22 cellular contexts compared by ENCODE assay signal in genomic region chr6:76771076-76771634, GRCh38.
A peak's percentile ranks its signal among the peaks of the same experiment; 100 is the strongest.
DNase-seq lines count a peak whose midpoint lies in the region; ATAC-seq and TF ChIP-seq lines count a peak whose summit lies in the region.
"Had no signal": no experiment of that assay in that cellular context is flagged by ENCODE, and none has a peak within 500 bp of the region (broad histone marks: within the 10 kb centered on the region; RNA-seq: fewer than 3 reads in every experiment).

No MANE protein-coding gene starts in this region.

- TF ChIP-seq CTCF in right lobe of liver (IDR thresholded peaks at IDR 0.05) (no peak), spleen (IDR thresholded peaks at IDR 0.05 in 8 of 11, conservative IDR thresholded peaks at IDR 0.05 in 3 of 11) (no peak)

- TF ChIP-seq POLR2A in right lobe of liver (IDR thresholded peaks at IDR 0.05) = no peak
- TF ChIP-seq POLR2A in spleen (IDR thresholded peaks at IDR 0.05) = no peak

- H3K9me3 ChIP-seq in HAP-1 (no peaks in the 10 kb centered on the region), right lobe of liver (no peaks in the 10 kb centered on the region), spleen (no peaks in the 10 kb centered on the region)
- H3K9me3 ChIP-seq: transverse colon had no signal

- H3K27ac ChIP-seq in right lobe of liver (no peak overlapping the region), spleen (no peak overlapping the region)
- H3K27ac ChIP-seq: transverse colon had no signal

- intact Hi-C loops in right lobe of liver (cut with DNase I) (no loop called here), spleen (cut with DNase I; ENCODE audit: low total_unique reads) (no loop called here)

- in situ Hi-C loops in HAP-1 (cut with MboI; ENCODE audit: low sequenced_read_pairs) = no loop called here

- H3K4me1 ChIP-seq in HAP-1 = no peaks in the 10 kb centered on the region
- H3K4me1 ChIP-seq in right lobe of liver = no peaks in the 10 kb centered on the region
- H3K4me1 ChIP-seq in spleen = peaks cover 0 to 10% (median 0%) of the 10 kb centered on the region in 6 donors
- H3K4me1 ChIP-seq: transverse colon had no signal

- H3K36me3 ChIP-seq in HAP-1 (replicated peaks) (no peaks in the 10 kb centered on the region), right lobe of liver (no peaks in the 10 kb centered on the region), spleen (no peaks in the 10 kb centered on the region)
- H3K36me3 ChIP-seq: transverse colon had no signal

- H3K27me3 ChIP-seq in HAP-1 (ENCODE audit: low read depth) = no peaks in the 10 kb centered on the region
- no peaks in the 10 kb centered on the region for H3K27me3 ChIP-seq in right lobe of liver
- no peaks in the 10 kb centered on the region for H3K27me3 ChIP-seq in spleen (replicated peaks in 1 of 7)
- H3K27me3 ChIP-seq: transverse colon had no signal

- WGBS in right lobe of liver (ENCODE audit: insufficient coverage, low coverage, low lambda C conversion rate, missing lambda C conversion rate) = 80% methylated on average over 1 of the region's 1 CpG
- 61 to 93% (median 80%) methylated on average over 1 of the region's 1 CpG for WGBS in spleen, 5 donors

- peak; percentile 50 to 67 (median 58) for ATAC-seq in right lobe of liver
- ATAC-seq in GM19328 (IDR thresholded peaks at IDR 0.05; ENCODE audit: unreplicated experiment) = no peak
- ATAC-seq in HG03565 (IDR thresholded peaks at IDR 0.05; ENCODE audit: unreplicated experiment) = no peak
- ATAC-seq: stimulated activated naive CD8-positive, alpha-beta T cell treated with anti-CD3 and anti-CD28 coated beads, Interleukin-15, Interleukin-2, amounts not matched to agents 100 U/mL and 50 U/mL, for 24 hours had no signal

- DNase-seq in HAP-1 (ENCODE audit: low spot score in 2 of 2) (peak; percentile 20 to 28), M059J (ENCODE audit: low read depth) (peak; percentile 30), cerebellum (ENCODE audit: low spot score) (peak; percentile 2), right lobe of liver (peak in 2 of 3 donors; percentile 24 to 49), spleen (no peak)
- no peak for DNase-seq in activated CD8-positive, alpha-beta memory T cell treated with anti-CD3 and anti-CD28 coated beads, Interleukin-2, amount 50 U/mL, for 48 hours
- DNase-seq: activated CD4-positive, CD25-positive, alpha-beta regulatory T cell treated with anti-CD3 and anti-CD28 coated beads, Interleukin-2, amount 50 U/mL, for 72 hours; activated naive CD4-positive, alpha-beta T cell treated with Interleukin-2 at 50 U/mL for 16 hours; activated T-cell treated with anti-CD3 and anti-CD28 coated beads, Interleukin-2, amount 50 U/mL, for 24 hours; CD4-positive, alpha-beta T cell; central memory CD4-positive, alpha-beta T cell; DMS 273 treated with DMSO at 0.1 percent for 48 hours; foreskin melanocyte; GF-D8; NCI-H526 treated with DMSO at 0.1 percent for 48 hours; stimulated activated CD4-positive, alpha-beta T cell treated with anti-CD3 and anti-CD28 coated beads, Interleukin-12 subunit alpha, Interleukin-12 subunit beta, amount 100 ng/mL, for 4 hours; stimulated activated CD4-positive, alpha-beta T cell treated with anti-CD3 and anti-CD28 coated beads, Interleukin-4, amount 100 ng/mL, for 4 hours; stimulated activated naive CD8-positive, alpha-beta T cell treated with anti-CD3 and anti-CD28 coated beads, Interleukin-15, Interleukin-2, amounts not matched to agents 100 U/mL and 50 U/mL, for 24 hours; transverse colon had no signal

- H3K4me3 ChIP-seq in HAP-1 (no peak overlapping the region), right lobe of liver (no peak overlapping the region), spleen (no peak overlapping the region)
- H3K4me3 ChIP-seq: lung, transverse colon had no signal

Comparison
In these comparisons a context has a peak if more than half of its experiments do, and no peak if none do; other contexts are left out.
1. DNase-seq: peak in HAP-1 (2 of 2), M059J (single experiment), cerebellum (single experiment) and right lobe of liver (2 of 3); none in activated CD8-positive, alpha-beta memory T cell treated with anti-CD3 and anti-CD28 coated beads, Interleukin-2, amount 50 U/mL, for 48 hours (single experiment) and spleen (single experiment).
2. ATAC-seq: peak in right lobe of liver (4 of 4); none in GM19328 (single experiment) and HG03565 (single experiment).